Comparison of ENCODE assay signal across 2 cellular contexts in the genomic region with DNA sequence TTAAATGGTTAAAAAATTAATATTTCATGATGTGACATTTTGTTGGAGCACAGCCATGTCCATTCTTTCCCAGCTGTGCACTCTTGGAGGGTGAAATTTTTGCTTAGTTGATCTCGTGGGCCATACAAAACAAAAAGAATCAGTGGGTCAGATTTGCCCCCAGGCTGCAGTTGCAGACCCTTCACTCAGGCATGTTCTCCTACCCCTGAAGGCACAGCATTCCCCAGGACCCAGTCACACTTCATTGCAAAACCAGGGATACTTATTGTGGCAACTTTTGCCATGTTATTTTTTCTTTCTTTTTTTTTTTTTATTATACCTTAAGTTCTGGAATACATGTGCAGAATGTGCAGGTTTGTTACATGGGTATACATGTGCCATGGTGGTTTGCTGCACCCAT.
TF ChIP-seq lines count a peak whose summit lies in the region.

No MANE protein-coding gene starts in this region.

TF ChIP-seq in SK-N-SH, 30 proteins besides CTCF, POLR2A, EP300 and RAD21 (continued from another document):
- TF ChIP-seq USF2 (IDR thresholded peaks at IDR 0.05; ENCODE audit: borderline replicate concordance, low read depth, low read length) (no peak), YY1 (IDR thresholded peaks at IDR 0.05; ENCODE audit: low read depth) (no peak), NFIC (IDR thresholded peaks at IDR 0.05; ENCODE audit: borderline replicate concordance) (0 out of 2 replicates have a peak, but pooled peaks have one; percentile 11)
- TF ChIP-seq, protein P1, sequence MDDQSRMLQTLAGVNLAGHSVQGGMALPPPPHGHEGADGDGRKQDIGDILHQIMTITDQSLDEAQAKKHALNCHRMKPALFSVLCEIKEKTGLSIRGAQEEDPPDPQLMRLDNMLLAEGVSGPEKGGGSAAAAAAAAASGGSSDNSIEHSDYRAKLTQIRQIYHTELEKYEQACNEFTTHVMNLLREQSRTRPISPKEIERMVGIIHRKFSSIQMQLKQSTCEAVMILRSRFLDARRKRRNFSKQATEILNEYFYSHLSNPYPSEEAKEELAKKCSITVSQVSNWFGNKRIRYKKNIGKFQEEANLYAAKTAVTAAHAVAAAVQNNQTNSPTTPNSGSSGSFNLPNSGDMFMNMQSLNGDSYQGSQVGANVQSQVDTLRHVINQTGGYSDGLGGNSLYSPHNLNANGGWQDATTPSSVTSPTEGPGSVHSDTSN (IDR thresholded peaks at IDR 0.05) = peak; percentile 44; the same call in 1 of the 2 replicates

TF ChIP-seq in SK-N-SH treated with all-trans-retinoic acid at 6 μM for 48 hours, 23 proteins besides CTCF, POLR2A, EP300 and RAD21 (continued from another document):
- no peak for TF ChIP-seq ZC3H10 (CRISPR knock-in tag; IDR thresholded peaks at IDR 0.05)
- no peak for TF ChIP-seq ZNF565 (CRISPR knock-in tag; conservative IDR thresholded peaks at IDR 0.05; ENCODE audit: low read depth)
- TF ChIP-seq ISL1 (CRISPR knock-in tag; IDR thresholded peaks at IDR 0.05) = no peak
- TF ChIP-seq POU6F1 (CRISPR knock-in tag; IDR thresholded peaks at IDR 0.05; ENCODE audit: borderline replicate concordance, low read depth) = no peak
- no peak for TF ChIP-seq ZFP3 (CRISPR knock-in tag; IDR thresholded peaks at IDR 0.05)
- TF ChIP-seq CSDC2 (CRISPR knock-in tag; IDR thresholded peaks at IDR 0.05) = no peak
- no peak for TF ChIP-seq RARB (CRISPR knock-in tag; IDR thresholded peaks at IDR 0.05)
- no peak for TF ChIP-seq ARNTL (CRISPR knock-in tag; IDR thresholded peaks at IDR 0.05; ENCODE audit: borderline replicate concordance, low read depth)
- TF ChIP-seq ZFP30 (CRISPR knock-in tag; IDR thresholded peaks at IDR 0.05) = no peak
- no peak for TF ChIP-seq GLIS3 (CRISPR knock-in tag; IDR thresholded peaks at IDR 0.05)
- TF ChIP-seq OSR1 (CRISPR knock-in tag; IDR thresholded peaks at IDR 0.05) = no peak
- TF ChIP-seq ESRRG (CRISPR knock-in tag; IDR thresholded peaks at IDR 0.05) = no peak
TF ChIP-seq in SK-N-SH treated with all-trans-retinoic acid at 6 μM for 48 hours: peak in this region for 0.
